In the genomic region with DNA sequence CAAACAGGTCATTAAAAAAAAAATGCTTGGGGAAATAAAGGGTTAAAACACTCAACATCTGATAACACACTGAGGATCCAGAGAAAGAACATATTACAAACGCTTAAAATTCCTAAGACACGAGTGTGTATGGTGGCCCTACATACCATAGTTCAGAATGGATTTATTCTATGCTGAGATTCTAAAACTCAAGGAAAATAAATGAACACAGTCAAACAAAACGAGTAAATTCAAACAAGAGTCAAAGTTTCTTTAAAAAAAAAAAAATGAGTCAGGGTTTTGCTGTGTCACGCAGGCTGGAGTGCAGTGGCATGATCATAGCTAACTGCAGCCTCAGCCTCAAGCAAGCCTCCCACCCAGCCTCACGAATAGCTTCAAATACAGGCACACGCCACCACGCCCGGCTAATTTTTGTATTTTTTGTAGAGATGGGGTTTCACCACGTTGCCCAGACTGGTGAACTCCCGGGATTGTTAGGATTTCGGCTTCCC, we compare ENCODE assay signal across 14 cellular contexts. TPM values are rescaled to one million over a fixed set of nuclear protein-coding genes. Genes with fewer than 3 reads are reported as not detected.
DNase-seq lines count a peak whose midpoint lies in the region; ATAC-seq and TF ChIP-seq lines count a peak whose summit lies in the region.
"Had no signal": no experiment of that assay in that cellular context is flagged by ENCODE, and none has a peak within 500 bp of the region (broad histone marks: within the 10 kb centered on the region; RNA-seq: fewer than 3 reads in every experiment).

No MANE protein-coding gene starts in this region.

- DNase-seq in A172 (ENCODE audit: low spot score) (peak; percentile 45), endodermal cell (no peak), mesothelial cell of epicardium (ENCODE audit: low spot score in 2 of 2, unreplicated experiment in 2 of 2) (no peak), glomerular visceral epithelial cell (ENCODE audit: extremely low spot score) (no peak)
- no peak for DNase-seq in activated CD8-positive, alpha-beta T cell treated with anti-CD3 and anti-CD28 coated beads, Interleukin-2, amount 10 ng/mL, durations not matched to agents 7 days and 5 days
- DNase-seq: activated CD4-positive, alpha-beta memory T cell treated with anti-CD3 and anti-CD28 coated beads for 36 hours; activated naive CD8-positive, alpha-beta T cell treated with anti-CD3 and anti-CD28 coated beads, Interleukin-2, amount 10 ng/mL, durations not matched to agents 7 days and 5 days; BE2C; NCI-H1092; NCI-H526 treated with DMSO at 0.1 percent for 48 hours; ovary had no signal

- ATAC-seq in activated CD8-positive, alpha-beta T cell treated with anti-CD3 and anti-CD28 coated beads, Interleukin-2, amount 10 ng/mL, durations not matched to agents 7 days and 5 days = no peak
- ATAC-seq in HG02884 (IDR thresholded peaks at IDR 0.05; ENCODE audit: unreplicated experiment) (no peak), GM18861 (IDR thresholded peaks at IDR 0.05; ENCODE audit: unreplicated experiment) (no peak)

- POLR2A ChIA-PET in activated CD8-positive, alpha-beta T cell treated with anti-CD3 and anti-CD28 coated beads, Interleukin-2, amount 10 ng/mL, durations not matched to agents 7 days and 5 days (lab: Charles Lee) = no interaction called here

- WGBS in endodermal cell (ENCODE audit: insufficient coverage in 1 of 2, insufficient read length in 1 of 2), 2 experiments = 74 to 91% methylated on average over 11 of the region's 11 CpGs

- CTCF ChIA-PET in activated CD8-positive, alpha-beta T cell treated with anti-CD3 and anti-CD28 coated beads, Interleukin-2, amount 10 ng/mL, durations not matched to agents 7 days and 5 days (lab: Charles Lee) = no interaction called here

- H3K4me3 Mint-ChIP-seq in endodermal cell (no peak overlapping the region), mesothelial cell of epicardium (no peak overlapping the region)
- H3K4me3 Mint-ChIP-seq in activated CD8-positive, alpha-beta T cell treated with anti-CD3 and anti-CD28 coated beads, Interleukin-2, amount 10 ng/mL, durations not matched to agents 7 days and 5 days = no peak overlapping the region
- H3K4me3 Mint-ChIP-seq: activated CD4-positive, alpha-beta memory T cell treated with anti-CD3 and anti-CD28 coated beads for 36 hours; activated naive CD8-positive, alpha-beta T cell treated with anti-CD3 and anti-CD28 coated beads, Interleukin-2, amount 10 ng/mL, durations not matched to agents 7 days and 5 days had no signal

- H3K36me3 ChIP-seq in HUES6 (ENCODE audit: control insufficient read depth, insufficient read depth, low read length) (peaks cover 36% of the 10 kb centered on the region), endodermal cell (ENCODE audit: control insufficient read depth, insufficient read depth, low read length) (peaks cover 73% of the 10 kb centered on the region)
- H3K36me3 ChIP-seq: ovary had no signal

- H3K9me3 Mint-ChIP-seq in endodermal cell (no peaks in the 10 kb centered on the region), mesothelial cell of epicardium (no peaks in the 10 kb centered on the region)
- no peaks in the 10 kb centered on the region for H3K9me3 Mint-ChIP-seq in activated CD8-positive, alpha-beta T cell treated with anti-CD3 and anti-CD28 coated beads, Interleukin-2, amount 10 ng/mL, durations not matched to agents 7 days and 5 days (ENCODE audit: insufficient read depth)
- H3K9me3 Mint-ChIP-seq: activated CD4-positive, alpha-beta memory T cell treated with anti-CD3 and anti-CD28 coated beads for 36 hours; activated naive CD8-positive, alpha-beta T cell treated with anti-CD3 and anti-CD28 coated beads, Interleukin-2, amount 10 ng/mL, durations not matched to agents 7 days and 5 days had no signal

- H3K9ac ChIP-seq in HUES6 (ENCODE audit: low read length) (no peak overlapping the region), endodermal cell (ENCODE audit: extremely low read depth, low read length, poor library complexity, severe bottlenecking) (peak overlapping the region; percentile 25)

- 0 out of 2 replicates have a peak overlapping the region, but pooled peaks have one; percentile 26 for H3K27ac ChIP-seq in HUES6 (ENCODE audit: low read depth, low read length)
- no peak overlapping the region for H3K27ac ChIP-seq in endodermal cell (ENCODE audit: low read depth, low read length)
- H3K27ac ChIP-seq: ovary had no signal

- H3K27me3 Mint-ChIP-seq in endodermal cell (ENCODE audit: insufficient read depth) = no peaks in the 10 kb centered on the region
- no peaks in the 10 kb centered on the region for H3K27me3 Mint-ChIP-seq in mesothelial cell of epicardium (ENCODE audit: low read depth)
- no peaks in the 10 kb centered on the region for H3K27me3 Mint-ChIP-seq in activated CD8-positive, alpha-beta T cell treated with anti-CD3 and anti-CD28 coated beads, Interleukin-2, amount 10 ng/mL, durations not matched to agents 7 days and 5 days (ENCODE audit: low read depth)
- H3K27me3 Mint-ChIP-seq: activated CD4-positive, alpha-beta memory T cell treated with anti-CD3 and anti-CD28 coated beads for 36 hours; activated naive CD8-positive, alpha-beta T cell treated with anti-CD3 and anti-CD28 coated beads, Interleukin-2, amount 10 ng/mL, durations not matched to agents 7 days and 5 days had no signal

- H3K4me1 ChIP-seq in HUES6 (ENCODE audit: control insufficient read depth, insufficient read depth, low read length) (no peaks in the 10 kb centered on the region), endodermal cell (ENCODE audit: control insufficient read depth, insufficient read depth, low read length) (no peaks in the 10 kb centered on the region)
- H3K4me1 ChIP-seq: BE2C had no signal

- no peak for TF ChIP-seq CTCF in endodermal cell (conservative IDR thresholded peaks at IDR 0.05)
- no peak for TF ChIP-seq CTCF in mesothelial cell of epicardium (IDR thresholded peaks at IDR 0.05; ENCODE audit: unreplicated experiment)

- H3K9me3 ChIP-seq in HUES6 (ENCODE audit: control insufficient read depth, insufficient read depth, low read depth, low read length) = no peaks in the 10 kb centered on the region
- no peaks in the 10 kb centered on the region for H3K9me3 ChIP-seq in endodermal cell (ENCODE audit: control insufficient read depth, low read length)
- H3K9me3 ChIP-seq: BE2C, ovary had no signal

- H3K4me1 Mint-ChIP-seq in endodermal cell (peaks cover 5% of the 10 kb centered on the region), mesothelial cell of epicardium (peaks cover 11% of the 10 kb centered on the region)
- H3K4me1 Mint-ChIP-seq in activated CD8-positive, alpha-beta T cell treated with anti-CD3 and anti-CD28 coated beads, Interleukin-2, amount 10 ng/mL, durations not matched to agents 7 days and 5 days (ENCODE audit: low read depth) = no peaks in the 10 kb centered on the region

- peaks cover 64% of the 10 kb centered on the region for H3K36me3 Mint-ChIP-seq in endodermal cell (ENCODE audit: low read depth)
- peaks cover 4% of the 10 kb centered on the region for H3K36me3 Mint-ChIP-seq in mesothelial cell of epicardium
- peaks cover 28% of the 10 kb centered on the region for H3K36me3 Mint-ChIP-seq in activated CD8-positive, alpha-beta T cell treated with anti-CD3 and anti-CD28 coated beads, Interleukin-2, amount 10 ng/mL, durations not matched to agents 7 days and 5 days (ENCODE audit: low read depth)

- H3K4me3 ChIP-seq in HUES6 (ENCODE audit: low read depth, low read length) (no peak overlapping the region), endodermal cell (ENCODE audit: low read length) (no peak overlapping the region)
- H3K4me3 ChIP-seq: ovary had no signal

- H3K27me3 ChIP-seq in HUES6 (ENCODE audit: control insufficient read depth, insufficient read depth, low read length) (no peaks in the 10 kb centered on the region), endodermal cell (ENCODE audit: control insufficient read depth, insufficient read depth, low read length, poor library complexity, severe bottlenecking) (no peaks in the 10 kb centered on the region)
- H3K27me3 ChIP-seq: BE2C, ovary had no signal

- H3K27ac Mint-ChIP-seq in endodermal cell (peak overlapping the region; percentile 77), mesothelial cell of epicardium (peak overlapping the region; percentile 91)
- no peak overlapping the region for H3K27ac Mint-ChIP-seq in activated CD8-positive, alpha-beta T cell treated with anti-CD3 and anti-CD28 coated beads, Interleukin-2, amount 10 ng/mL, durations not matched to agents 7 days and 5 days
- H3K27ac Mint-ChIP-seq: activated CD4-positive, alpha-beta memory T cell treated with anti-CD3 and anti-CD28 coated beads for 36 hours; activated naive CD8-positive, alpha-beta T cell treated with anti-CD3 and anti-CD28 coated beads, Interleukin-2, amount 10 ng/mL, durations not matched to agents 7 days and 5 days had no signal

RNA-seq across cellular contexts. Expression of a gene that starts 17.4 kb away (rescaled TPM):
- 84.2 and 89.2 TPM in 2 replicates for total RNA-seq in A172 (2014; rRNA removed; shearing (Covaris generic))
- 10 to 100 TPM; 50.5 to 52.3 TPM for total RNA-seq in endodermal cell
- 44.9 TPM for polyA plus RNA-seq in endodermal cell (2013, experiment 1 of 2)
- polyA plus RNA-seq in endodermal cell (2013, experiment 2 of 2) = 43.6 TPM
- 38.2 to 41.9 TPM (median 41.3 TPM) in 3 replicates for total RNA-seq in mesothelial cell of epicardium
- 10 to 100 TPM; 15.7 to 17.7 TPM for total RNA-seq in activated CD8-positive, alpha-beta T cell treated with anti-CD3 and anti-CD28 coated beads, Interleukin-2, amount 10 ng/mL, durations not matched to agents 7 days and 5 days

RNA-seq across cellular contexts. Expression of a gene that starts 38.6 kb away (rescaled TPM):
- 705 and 754 TPM in 2 replicates for total RNA-seq in A172 (2014; rRNA removed; shearing (Covaris generic))
- total RNA-seq in endodermal cell = 1,000 to 10,000 TPM; 1,225 to 1,349 TPM
- 1,001 TPM for polyA plus RNA-seq in endodermal cell (2013, experiment 1 of 2)
- polyA plus RNA-seq in endodermal cell (2013, experiment 2 of 2) = 1,057 TPM
- total RNA-seq in mesothelial cell of epicardium = 714 to 730 TPM (median 714 TPM) in 3 replicates
- 100 to 1,000 TPM; 393 to 414 TPM for total RNA-seq in activated CD8-positive, alpha-beta T cell treated with anti-CD3 and anti-CD28 coated beads, Interleukin-2, amount 10 ng/mL, durations not matched to agents 7 days and 5 days

RNA-seq across cellular contexts. Expression of a gene that starts 53.8 kb away (rescaled TPM):
- 148 and 155 TPM in 2 replicates for total RNA-seq in A172 (2014; rRNA removed; shearing (Covaris generic))
- total RNA-seq in endodermal cell = 10 to 100 TPM; 75.5 to 90.0 TPM
- polyA plus RNA-seq in endodermal cell (2013, experiment 1 of 2) = 32.2 TPM
- polyA plus RNA-seq in endodermal cell (2013, experiment 2 of 2) = 32.5 TPM
- total RNA-seq in mesothelial cell of epicardium = 144 to 149 TPM (median 147 TPM) in 3 replicates
- 10 to 100 TPM; 18.5 to 21.8 TPM for total RNA-seq in activated CD8-positive, alpha-beta T cell treated with anti-CD3 and anti-CD28 coated beads, Interleukin-2, amount 10 ng/mL, durations not matched to agents 7 days and 5 days
